ENCODE assay signal across 21 cellular contexts in genomic region chr7:53113424-53113823, GRCh38.
"Had no signal": no experiment of that assay in that cellular context is flagged by ENCODE, and none has a peak within 500 bp of the region (broad histone marks: within the 10 kb centered on the region; RNA-seq: fewer than 3 reads in every experiment).

No MANE protein-coding gene starts in this region.

- H3K36me3 ChIP-seq: colonic mucosa, esophagus muscularis mucosa, gastroesophageal sphincter, heart left ventricle, lower lobe of right lung had no signal

- H3K4me1 ChIP-seq: colonic mucosa, esophagus muscularis mucosa, foreskin keratinocyte, gastroesophageal sphincter, lower lobe of right lung had no signal

- DNase-seq: colonic mucosa; cortex of kidney; effector CD4-positive, alpha-beta T cell; effector memory CD4-positive, alpha-beta T cell; foreskin keratinocyte; heart left ventricle; hypothalamus; immature natural killer cell; islet precursor cell; kidney; kidney glomerular epithelial cell; left colon; left ventricle myocardium superior; lower lobe of right lung; mesenchymal stem cell; mucosa of descending colon; naive B cell had no signal

- H3K79me2 ChIP-seq: hepatocyte had no signal

- H3K27me3 ChIP-seq: colonic mucosa, esophagus muscularis mucosa, foreskin keratinocyte, gastroesophageal sphincter, heart left ventricle, hepatocyte had no signal

- ATAC-seq: foreskin keratinocyte, gastroesophageal sphincter, heart left ventricle, left colon, left lobe of liver, left ventricle myocardium superior, lower lobe of right lung, mucosa of descending colon had no signal

- H3K9me3 ChIP-seq: colonic mucosa, esophagus muscularis mucosa, gastroesophageal sphincter, heart left ventricle, lower lobe of right lung, mucosa of descending colon had no signal

- H3K4me2 ChIP-seq: hepatocyte had no signal

- H3K27ac ChIP-seq: colonic mucosa, esophagus muscularis mucosa, foreskin keratinocyte, gastroesophageal sphincter, heart left ventricle, hepatocyte, lower lobe of right lung had no signal

- H3K4me3 ChIP-seq: colonic mucosa, esophagus muscularis mucosa, gastroesophageal sphincter, heart left ventricle, hepatocyte, lower lobe of right lung, mucosa of descending colon had no signal

- H2AFZ ChIP-seq: hepatocyte had no signal
